20 cellular contexts compared by ENCODE assay signal in the genomic region with DNA sequence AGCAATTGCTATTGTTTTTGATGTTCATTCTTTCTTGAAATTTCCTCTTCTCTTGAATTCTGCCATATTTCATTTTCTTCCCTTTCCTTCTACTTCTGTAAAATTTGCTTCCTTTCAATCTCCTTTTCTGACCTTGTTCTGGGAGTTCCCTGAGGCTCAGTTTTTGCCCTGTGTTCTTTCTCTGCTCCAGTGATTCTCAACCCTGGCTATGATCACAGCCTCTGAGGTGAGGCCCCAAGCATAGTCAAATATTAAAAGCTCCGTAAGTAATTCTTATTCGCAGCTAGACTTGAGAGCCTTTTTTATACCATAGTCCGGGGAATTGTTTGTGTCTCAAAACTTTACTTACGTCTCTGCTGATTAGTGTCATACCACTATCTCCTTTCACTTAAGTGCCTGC.
"Had no signal": no experiment of that assay in that cellular context is flagged by ENCODE, and none has a peak within 500 bp of the region (broad histone marks: within the 10 kb centered on the region; RNA-seq: fewer than 3 reads in every experiment).

No MANE protein-coding gene starts in this region.

- ATAC-seq: esophagus mucosa; gastrocnemius medialis; left colon; mucosa of descending colon; naive thymus-derived CD8-positive, alpha-beta T cell; right lobe of liver; stimulated activated effector memory CD8-positive, alpha-beta T cell treated with anti-CD3 and anti-CD28 coated beads, Interleukin-12 subunit alpha, Interleukin-12 subunit beta, amount 100 ng/mL, for 72 hours had no signal

- DNase-seq: effector CD4-positive, alpha-beta T cell; gastrocnemius medialis; glutamatergic neuron; islet precursor cell; left colon; mucosa of descending colon; naive thymus-derived CD8-positive, alpha-beta T cell; nucleus accumbens; ovary; right lobe of liver; stimulated activated CD4-positive, alpha-beta T cell treated with anti-CD3 and anti-CD28 coated beads, Interleukin-4, amount 100 ng/mL, for 1 hour; stimulated activated CD8-positive, alpha-beta memory T cell treated with anti-CD3 and anti-CD28 coated beads, Interleukin-4, amount 100 ng/mL, for 48 hours; tibial artery; upper lobe of left lung had no signal

- H3K36me3 Mint-ChIP-seq: neural progenitor cell; stimulated activated effector memory CD8-positive, alpha-beta T cell treated with anti-CD3 and anti-CD28 coated beads, Interleukin-12 subunit alpha, Interleukin-12 subunit beta, amount 100 ng/mL, for 72 hours had no signal

- H3K27ac Mint-ChIP-seq: naive thymus-derived CD8-positive, alpha-beta T cell; neural progenitor cell; stimulated activated effector memory CD8-positive, alpha-beta T cell treated with anti-CD3 and anti-CD28 coated beads, Interleukin-12 subunit alpha, Interleukin-12 subunit beta, amount 100 ng/mL, for 72 hours; stimulated activated naive CD8-positive, alpha-beta T cell treated with anti-CD3 and anti-CD28 coated beads, Interleukin-15, Interleukin-2, amounts not matched to agents 100 ng/mL and 50 ng/mL, for 24 hours had no signal

- H3K27ac ChIP-seq: coronary artery, gastrocnemius medialis, neural progenitor cell, ovary, right lobe of liver, tibial artery, upper lobe of left lung, vagina had no signal

- H3K4me3 Mint-ChIP-seq: naive thymus-derived CD8-positive, alpha-beta T cell; neural progenitor cell; stimulated activated effector memory CD8-positive, alpha-beta T cell treated with anti-CD3 and anti-CD28 coated beads, Interleukin-12 subunit alpha, Interleukin-12 subunit beta, amount 100 ng/mL, for 72 hours; stimulated activated naive CD8-positive, alpha-beta T cell treated with anti-CD3 and anti-CD28 coated beads, Interleukin-15, Interleukin-2, amounts not matched to agents 100 ng/mL and 50 ng/mL, for 24 hours had no signal

- H3K4me1 Mint-ChIP-seq: stimulated activated effector memory CD8-positive, alpha-beta T cell treated with anti-CD3 and anti-CD28 coated beads, Interleukin-12 subunit alpha, Interleukin-12 subunit beta, amount 100 ng/mL, for 72 hours had no signal

- H3K27me3 Mint-ChIP-seq: naive thymus-derived CD8-positive, alpha-beta T cell; stimulated activated naive CD8-positive, alpha-beta T cell treated with anti-CD3 and anti-CD28 coated beads, Interleukin-15, Interleukin-2, amounts not matched to agents 100 ng/mL and 50 ng/mL, for 24 hours had no signal
